8 cellular contexts compared by ENCODE assay signal in the genomic region with DNA sequence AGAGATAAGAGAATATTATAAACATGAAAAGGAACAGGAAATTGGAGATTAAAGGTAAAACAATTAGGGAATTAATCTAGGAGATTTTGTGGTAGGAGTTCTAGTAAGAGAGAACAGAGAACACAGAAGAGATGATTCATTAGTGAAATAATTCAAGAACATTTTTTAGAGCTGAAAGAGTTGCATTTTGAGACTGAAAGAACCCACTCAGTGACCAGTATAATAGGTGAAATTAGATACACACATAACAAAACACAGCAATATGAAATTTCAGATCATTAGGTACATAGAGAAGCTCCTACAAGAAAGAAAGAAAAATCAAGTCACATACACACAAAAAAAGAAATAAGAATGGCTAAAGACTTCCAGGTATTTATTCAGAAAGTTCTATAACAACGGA.
"Had no signal": no experiment of that assay in that cellular context is flagged by ENCODE, and none has a peak within 500 bp of the region (broad histone marks: within the 10 kb centered on the region; RNA-seq: fewer than 3 reads in every experiment).

No MANE protein-coding gene starts in this region.

- DNase-seq: GDM1, GF-D8 had no signal

- H3K4me3 ChIP-seq: GM12878 had no signal

- ATAC-seq: GM12878 had no signal

- FAIRE-seq: G401.6, GM12878, GM12891, GM12892, GM18507, GM19239 had no signal
